ENCODE assay signal across 8 cellular contexts in genomic region chr7:5636914-5637313, GRCh38. TPM values are rescaled to one million over a fixed set of nuclear protein-coding genes. Genes with fewer than 3 reads are reported as not detected.
DNase-seq lines count a peak whose midpoint lies in the region; ATAC-seq and TF ChIP-seq lines count a peak whose summit lies in the region.

No MANE protein-coding gene starts in this region.

- DNase-seq in GM23338 (ENCODE audit: low spot score) = no peak
- DNase-seq in adipocyte (ENCODE audit: low read depth) = peak; percentile 93
- DNase-seq in right atrium auricular region (ENCODE audit: low spot score) = peak; percentile 86
- DNase-seq in retinal pigment epithelial cell (ENCODE audit: low read depth) = peak; percentile 83
- DNase-seq in stimulated activated CD8-positive, alpha-beta memory T cell treated with anti-CD3 and anti-CD28 coated beads, Interleukin-4, amount 100 ng/mL, for 48 hours = no peak
- DNase-seq in GM20000 (ENCODE audit: low spot score) = no peak
- no peak for DNase-seq in T-helper 17 cell

- H3K4me3 Mint-ChIP-seq in GM23338 (peak overlapping the region; percentile 36; the same call in 1 of the 3 replicates), T-helper 17 cell (no peak overlapping the region)

- no peaks in the 10 kb centered on the region for H3K9me3 Mint-ChIP-seq in GM23338

- H3K4me1 ChIP-seq in GM23338 (ENCODE audit: insufficient read depth) = peaks cover 37% of the 10 kb centered on the region
- H3K4me1 ChIP-seq in adipocyte (ENCODE audit: control insufficient read depth, insufficient read depth, low read length) = peaks cover 42% of the 10 kb centered on the region
- peaks cover 0 to 56% of the 10 kb centered on the region in 2 donors for H3K4me1 ChIP-seq in right atrium auricular region

- H3K4me3 ChIP-seq in GM23338 (no peak overlapping the region), adipocyte (ENCODE audit: low read length) (peak overlapping the region; percentile 42), right atrium auricular region (no peak overlapping the region), retinal pigment epithelial cell (ENCODE audit: low read length) (no peak overlapping the region)

- H3K36me3 Mint-ChIP-seq in GM23338 (ENCODE audit: low read depth) = peaks cover 19% of the 10 kb centered on the region
- peaks cover 5% of the 10 kb centered on the region for H3K36me3 Mint-ChIP-seq in T-helper 17 cell (ENCODE audit: low read depth)

- peaks cover 8% of the 10 kb centered on the region; the same call in 1 of the 2 replicates for H3F3A ChIP-seq in GM23338 (replicated peaks; ENCODE audit: low read depth)

- no peaks in the 10 kb centered on the region for H3K79me2 ChIP-seq in GM23338 (replicated peaks; ENCODE audit: insufficient read depth)

- peak overlapping the region; percentile 82 for H3K27ac ChIP-seq in GM23338 (ENCODE audit: low read depth)
- peak overlapping the region; percentile 46 to 48 for H3K27ac ChIP-seq in right atrium auricular region

- H4K20me1 ChIP-seq in GM23338 (replicated peaks; ENCODE audit: insufficient read depth) = no peaks in the 10 kb centered on the region

- H3K9me2 ChIP-seq in GM23338 (ENCODE audit: insufficient read depth) = no peaks in the 10 kb centered on the region

- H3K36me3 ChIP-seq in GM23338 (ENCODE audit: insufficient read depth) (0 out of 2 replicates have a peak, but pooled peaks cover 7% of the 10 kb centered on the region), adipocyte (ENCODE audit: control insufficient read depth, insufficient read depth, low read length, severe bottlenecking) (peaks cover 19% of the 10 kb centered on the region), right atrium auricular region (peaks cover 51% of the 10 kb centered on the region)

- H3K27me3 ChIP-seq in GM23338 (ENCODE audit: insufficient read depth) = no peaks in the 10 kb centered on the region
- H3K27me3 ChIP-seq in adipocyte (replicated peaks; ENCODE audit: control insufficient read depth, insufficient read depth, low read length) = no peaks in the 10 kb centered on the region
- no peaks in the 10 kb centered on the region for H3K27me3 ChIP-seq in right atrium auricular region

- H3K9me3 ChIP-seq in adipocyte (ENCODE audit: control insufficient read depth, low read length) (no peaks in the 10 kb centered on the region), right atrium auricular region (no peaks in the 10 kb centered on the region), T-helper 17 cell (ENCODE audit: control insufficient read depth, low read length, poor library complexity, severe bottlenecking) (no peaks in the 10 kb centered on the region)

- ATAC-seq in GM23338 (peak; percentile 25), T-helper 17 cell (no peak)
- no peak for ATAC-seq in activated CD4-positive, CD25-positive, alpha-beta regulatory T cell treated with anti-CD3 and anti-CD28 coated beads, Interleukin-2, amount 50 U/mL, for 24 hours

- H3K9ac ChIP-seq in adipocyte (ENCODE audit: low read length) = peak overlapping the region; percentile 80

- no peak overlapping the region for H2AFZ ChIP-seq in GM23338

- peaks cover 21% of the 10 kb centered on the region for H3K27me3 Mint-ChIP-seq in GM23338 (ENCODE audit: insufficient read depth, low read depth, poor library complexity)
- no peaks in the 10 kb centered on the region for H3K27me3 Mint-ChIP-seq in T-helper 17 cell

- H3K27ac Mint-ChIP-seq in GM23338 (peak overlapping the region; percentile 87), T-helper 17 cell (no peak overlapping the region)

- peak overlapping the region; percentile 6; the same call in 1 of the 2 replicates for H3K4me2 ChIP-seq in GM23338

- H3K4me1 Mint-ChIP-seq in GM23338 (peaks cover 50% of the 10 kb centered on the region), T-helper 17 cell (peaks cover 9% of the 10 kb centered on the region)

- TF ChIP-seq CTCF in GM23338 (conservative IDR thresholded peaks at IDR 0.05; ENCODE audit: low read depth in 2 of 2) (no peak), right atrium auricular region (IDR thresholded peaks at IDR 0.05) (no peak), retinal pigment epithelial cell (conservative IDR thresholded peaks at IDR 0.05; ENCODE audit: low read depth, low read length) (no peak), GM20000 (IDR thresholded peaks at IDR 0.05; ENCODE audit: extremely low read depth, missing control alignments) (no peak)

TF ChIP-seq in GM23338, 12 proteins besides CTCF, POLR2A, EP300 and RAD21:
- TF ChIP-seq ETS1 (IDR thresholded peaks at IDR 0.05) (no peak), ZNF331 (CRISPR knock-in tag; IDR thresholded peaks at IDR 0.05; ENCODE audit: low read depth) (no peak), EZH2phosphoT487 (IDR thresholded peaks at IDR 0.05; ENCODE audit: unreplicated experiment) (no peak), STAT1 (IDR thresholded peaks at IDR 0.05; ENCODE audit: unreplicated experiment) (no peak)
- TF ChIP-seq, protein P1, sequence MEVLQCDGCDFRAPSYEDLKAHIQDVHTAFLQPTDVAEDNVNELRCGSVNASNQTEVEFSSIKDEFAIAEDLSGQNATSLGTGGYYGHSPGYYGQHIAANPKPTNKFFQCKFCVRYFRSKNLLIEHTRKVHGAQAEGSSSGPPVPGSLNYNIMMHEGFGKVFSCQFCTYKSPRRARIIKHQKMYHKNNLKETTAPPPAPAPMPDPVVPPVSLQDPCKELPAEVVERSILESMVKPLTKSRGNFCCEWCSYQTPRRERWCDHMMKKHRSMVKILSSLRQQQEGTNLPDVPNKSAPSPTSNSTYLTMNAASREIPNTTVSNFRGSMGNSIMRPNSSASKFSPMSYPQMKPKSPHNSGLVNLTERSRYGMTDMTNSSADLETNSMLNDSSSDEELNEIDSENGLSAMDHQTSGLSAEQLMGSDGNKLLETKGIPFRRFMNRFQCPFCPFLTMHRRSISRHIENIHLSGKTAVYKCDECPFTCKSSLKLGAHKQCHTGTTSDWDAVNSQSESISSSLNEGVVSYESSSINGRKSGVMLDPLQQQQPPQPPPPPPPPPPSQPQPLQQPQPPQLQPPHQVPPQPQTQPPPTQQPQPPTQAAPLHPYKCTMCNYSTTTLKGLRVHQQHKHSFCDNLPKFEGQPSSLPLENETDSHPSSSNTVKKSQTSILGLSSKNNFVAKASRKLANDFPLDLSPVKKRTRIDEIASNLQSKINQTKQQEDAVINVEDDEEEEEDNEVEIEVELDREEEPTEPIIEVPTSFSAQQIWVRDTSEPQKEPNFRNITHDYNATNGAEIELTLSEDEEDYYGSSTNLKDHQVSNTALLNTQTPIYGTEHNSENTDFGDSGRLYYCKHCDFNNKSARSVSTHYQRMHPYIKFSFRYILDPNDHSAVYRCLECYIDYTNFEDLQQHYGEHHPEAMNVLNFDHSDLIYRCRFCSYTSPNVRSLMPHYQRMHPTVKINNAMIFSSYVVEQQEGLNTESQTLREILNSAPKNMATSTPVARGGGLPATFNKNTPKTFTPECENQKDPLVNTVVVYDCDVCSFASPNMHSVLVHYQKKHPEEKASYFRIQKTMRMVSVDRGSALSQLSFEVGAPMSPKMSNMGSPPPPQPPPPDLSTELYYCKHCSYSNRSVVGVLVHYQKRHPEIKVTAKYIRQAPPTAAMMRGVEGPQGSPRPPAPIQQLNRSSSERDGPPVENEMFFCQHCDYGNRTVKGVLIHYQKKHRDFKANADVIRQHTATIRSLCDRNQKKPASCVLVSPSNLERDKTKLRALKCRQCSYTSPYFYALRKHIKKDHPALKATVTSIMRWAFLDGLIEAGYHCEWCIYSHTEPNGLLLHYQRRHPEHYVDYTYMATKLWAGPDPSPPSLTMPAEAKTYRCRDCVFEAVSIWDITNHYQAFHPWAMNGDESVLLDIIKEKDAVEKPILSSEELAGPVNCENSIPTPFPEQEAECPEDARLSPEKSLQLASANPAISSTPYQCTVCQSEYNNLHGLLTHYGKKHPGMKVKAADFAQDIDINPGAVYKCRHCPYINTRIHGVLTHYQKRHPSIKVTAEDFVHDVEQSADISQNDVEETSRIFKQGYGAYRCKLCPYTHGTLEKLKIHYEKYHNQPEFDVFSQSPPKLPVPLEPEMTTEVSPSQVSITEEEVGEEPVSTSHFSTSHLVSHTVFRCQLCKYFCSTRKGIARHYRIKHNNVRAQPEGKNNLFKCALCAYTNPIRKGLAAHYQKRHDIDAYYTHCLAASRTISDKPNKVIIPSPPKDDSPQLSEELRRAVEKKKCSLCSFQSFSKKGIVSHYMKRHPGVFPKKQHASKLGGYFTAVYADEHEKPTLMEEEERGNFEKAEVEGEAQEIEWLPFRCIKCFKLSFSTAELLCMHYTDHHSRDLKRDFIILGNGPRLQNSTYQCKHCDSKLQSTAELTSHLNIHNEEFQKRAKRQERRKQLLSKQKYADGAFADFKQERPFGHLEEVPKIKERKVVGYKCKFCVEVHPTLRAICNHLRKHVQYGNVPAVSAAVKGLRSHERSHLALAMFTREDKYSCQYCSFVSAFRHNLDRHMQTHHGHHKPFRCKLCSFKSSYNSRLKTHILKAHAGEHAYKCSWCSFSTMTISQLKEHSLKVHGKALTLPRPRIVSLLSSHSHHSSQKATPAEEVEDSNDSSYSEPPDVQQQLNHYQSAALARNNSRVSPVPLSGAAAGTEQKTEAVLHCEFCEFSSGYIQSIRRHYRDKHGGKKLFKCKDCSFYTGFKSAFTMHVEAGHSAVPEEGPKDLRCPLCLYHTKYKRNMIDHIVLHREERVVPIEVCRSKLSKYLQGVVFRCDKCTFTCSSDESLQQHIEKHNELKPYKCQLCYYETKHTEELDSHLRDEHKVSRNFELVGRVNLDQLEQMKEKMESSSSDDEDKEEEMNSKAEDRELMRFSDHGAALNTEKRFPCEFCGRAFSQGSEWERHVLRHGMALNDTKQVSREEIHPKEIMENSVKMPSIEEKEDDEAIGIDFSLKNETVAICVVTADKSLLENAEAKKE (CRISPR knock-in tag; IDR thresholded peaks at IDR 0.05) = no peak
TF ChIP-seq in GM23338: peak in this region for 0.

RNA-seq across cellular contexts. Expression of gene FSCN1, which starts 44.3 kb away (rescaled TPM):
- total RNA-seq in GM23338 (2014; rRNA removed; shearing (Covaris generic)) = 654 and 734 TPM in 2 replicates
- polyA plus RNA-seq in GM23338 (2016; fragmentation: Nextera tagmentation; extraction: Ambion mirVana) = 135 and 146 TPM in 2 replicates
- total RNA-seq in right atrium auricular region (10 to 100 TPM; 14.4 to 31.2 TPM), T-helper 17 cell (10 to 100 TPM in 1 of 2 donors, 1 to 10 TPM in 1; 8.6 to 10.0 TPM)

Comparison
In these comparisons a context has a peak if more than half of its experiments do, and no peak if none do; other contexts are left out.
1. DNase-seq: peak in adipocyte (single experiment), right atrium auricular region (single experiment) and retinal pigment epithelial cell (single experiment); none in GM23338 (single experiment), stimulated activated CD8-positive, alpha-beta memory T cell treated with anti-CD3 and anti-CD28 coated beads, Interleukin-4, amount 100 ng/mL, for 48 hours (single experiment), GM20000 (single experiment) and T-helper 17 cell (0 of 3).
2. RNA of gene FSCN1, which starts 44.3 kb away (total RNA-seq): 654 to 734 TPM in GM23338; 14.4 to 31.2 TPM in right atrium auricular region and 8.6 to 10.0 TPM in T-helper 17 cell; every median in the first group is over 10 times any median in the second.